Comparison of ENCODE assay signal across 8 cellular contexts in the genomic region with DNA sequence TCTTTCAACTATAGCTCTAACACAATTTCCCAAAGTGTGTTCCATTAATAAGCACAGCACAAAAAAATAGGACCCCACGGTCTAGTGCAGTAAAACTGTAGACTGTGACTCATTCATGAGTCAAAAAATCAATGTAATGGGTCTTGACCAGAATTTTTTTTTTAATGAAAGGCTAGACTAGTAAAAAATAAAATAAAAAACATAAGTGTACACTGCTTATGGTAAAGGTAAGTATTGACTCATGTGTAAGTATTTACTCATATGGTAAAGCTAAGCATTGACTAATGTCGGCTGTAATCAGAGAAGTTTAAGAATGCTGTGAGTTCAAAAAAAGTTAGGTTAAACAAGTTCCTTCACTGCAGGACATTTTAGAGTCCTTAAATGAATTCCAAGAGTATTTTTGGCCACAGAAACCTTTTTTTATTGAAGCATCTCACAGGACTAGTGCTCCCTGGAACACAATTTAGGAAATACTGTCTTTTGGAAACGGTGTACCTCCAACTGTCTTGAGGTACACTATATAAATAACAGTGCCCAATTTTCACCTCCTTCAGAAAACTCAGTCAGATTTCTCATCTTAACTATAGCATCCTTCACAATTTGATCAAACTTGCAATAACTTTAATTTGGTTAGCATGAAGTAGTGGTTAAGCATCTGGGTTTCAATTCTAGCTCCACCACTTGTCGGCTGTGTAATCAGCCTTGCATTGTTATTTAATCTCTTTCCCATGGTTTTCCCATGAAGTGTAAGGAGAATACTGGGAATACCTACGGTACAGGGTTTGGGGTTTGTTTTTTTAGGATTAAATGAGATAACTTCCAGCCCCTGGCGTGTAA. TPM values are rescaled to one million over a fixed set of nuclear protein-coding genes. Genes with fewer than 3 reads are reported as not detected.
DNase-seq lines count a peak whose midpoint lies in the region; ATAC-seq and TF ChIP-seq lines count a peak whose summit lies in the region.

No MANE protein-coding gene starts in this region.

- H3K9me3 ChIP-seq in HEK293 (ENCODE audit: control insufficient read depth, insufficient read depth, low read depth, low read length): no peaks in the 10 kb centered on the region
- H3K9me3 ChIP-seq in PC-9 (ENCODE audit: insufficient read depth, low read depth): no peaks in the 10 kb centered on the region
- no peaks in the 10 kb centered on the region for H3K9me3 ChIP-seq in testis

- H3K36me3 ChIP-seq in HEK293 (ENCODE audit: control insufficient read depth in 2 of 2, insufficient read depth in 1 of 2, low read length in 2 of 2) (no peaks in the 10 kb centered on the region), PC-9 (ENCODE audit: low read depth) (no peaks in the 10 kb centered on the region), testis (ENCODE audit: low read depth, missing control alignments) (no peaks in the 10 kb centered on the region)

- POLR2A ChIA-PET in HEK293 (lab: Yijun Ruan, JAX): no interaction called here
- POLR2A ChIA-PET in PC-9 (lab: Charles Lee; ENCODE audit: unreplicated experiment): no interaction called here

- peak; percentile 10 for DNase-seq in COLO829 (ENCODE audit: low spot score)
- DNase-seq in PC-9: no peak
- no peak for DNase-seq in left lobe of liver (ENCODE audit: low spot score)
- no peak for DNase-seq in DMS153 treated with DMSO at 0.1 percent for 48 hours (lab: John Stamatoyannopoulos, UW; ENCODE audit: unreplicated experiment)
- DNase-seq in DMS 273 (lab: John Stamatoyannopoulos, UW; ENCODE audit: unreplicated experiment): no peak
- no peak for DNase-seq in SHP77 treated with DMSO at 0.1 percent for 48 hours (lab: John Stamatoyannopoulos, UW)
- DNase-seq in testis: no peak

- ATAC-seq in left lobe of liver: peak; percentile 70

- TF ChIP-seq CTCF in HEK293 (tag by site-specific recombination; IDR thresholded peaks at IDR 0.05) (no peak), PC-9 (conservative IDR thresholded peaks at IDR 0.05) (no peak), testis (IDR thresholded peaks at IDR 0.05) (no peak)

- H3K79me2 ChIP-seq in PC-9 (ENCODE audit: low read depth): no peaks in the 10 kb centered on the region

- intact Hi-C loops in PC-9 (cut with micrococcal nuclease; ENCODE audit: unreplicated experiment) (loop anchor here (1.0 to 10.0 kb wide), 3 partner anchors 208 to 469 kb away; a partner anchor contains a TSS), testis (cut with DNase I; ENCODE audit: low total_unique reads) (loop anchor here (10.0 kb wide), 1 partner anchor 468 kb away; no protein-coding TSS in a partner anchor)

- no TSS peak for BruUV-seq in PC-9 (replicated peaks; lab: Mats Ljungman, UMichigan)

- peak overlapping the region; percentile 17; the same call in 1 of the 2 replicates for H3K4me3 ChIP-seq in HEK293 (ENCODE audit: low read depth, low read length)
- H3K4me3 ChIP-seq in PC-9: peak overlapping the region; percentile 39; the same call in 1 of the 2 replicates
- no peak overlapping the region for H3K4me3 ChIP-seq in testis

- WGBS in testis, 2 donors: 31 to 36% methylated on average over 6 of the region's 6 CpGs

- peak overlapping the region; percentile 73 for H3K4me2 ChIP-seq in PC-9

- H3K27me3 ChIP-seq in PC-9 (ENCODE audit: insufficient read depth, low read depth) (no peaks in the 10 kb centered on the region), testis (no peaks in the 10 kb centered on the region)

- H3K9me2 ChIP-seq in PC-9 (ENCODE audit: insufficient read depth): no peaks in the 10 kb centered on the region

- H3K27ac ChIP-seq in HEK293 (ENCODE audit: extremely low read depth, low read depth, low read length) (no peak overlapping the region), PC-9 (no peak overlapping the region), testis (no peak overlapping the region)

- CTCF ChIA-PET in HEK293 (lab: Yijun Ruan, JAX): interaction anchor here (0.7 to 3.3 kb wide), 19 partner anchors 8 to 1205 kb away, joined by 3 to 36 read pairs (median 6); no protein-coding TSS in a partner anchor
- CTCF ChIA-PET in PC-9 (lab: Charles Lee): interaction anchor here (0.6 to 1.0 kb wide), 2 partner anchors 79 to 142 kb away, joined by 4 read pairs; no protein-coding TSS in a partner anchor

- H2AFZ ChIP-seq in PC-9: no peak overlapping the region

- TF ChIP-seq POLR2A in testis (IDR thresholded peaks at IDR 0.05): no peak

- no peaks in the 10 kb centered on the region for H3F3A ChIP-seq in PC-9 (ENCODE audit: insufficient read depth, low read depth)

- no peaks in the 10 kb centered on the region for H4K20me1 ChIP-seq in PC-9 (ENCODE audit: insufficient read depth)

- no peaks in the 10 kb centered on the region for H3K4me1 ChIP-seq in HEK293 (ENCODE audit: control insufficient read depth, insufficient read depth, low read length)
- no peaks in the 10 kb centered on the region for H3K4me1 ChIP-seq in PC-9 (replicated peaks; ENCODE audit: insufficient read depth)
- H3K4me1 ChIP-seq in testis: no peaks in the 10 kb centered on the region

TF ChIP-seq in HEK293, 187 proteins besides CTCF, POLR2A, EP300 and RAD21:
- no peak for TF ChIP-seq SCRT2 (tag by site-specific recombination; IDR thresholded peaks at IDR 0.05)
- TF ChIP-seq, protein P1, sequence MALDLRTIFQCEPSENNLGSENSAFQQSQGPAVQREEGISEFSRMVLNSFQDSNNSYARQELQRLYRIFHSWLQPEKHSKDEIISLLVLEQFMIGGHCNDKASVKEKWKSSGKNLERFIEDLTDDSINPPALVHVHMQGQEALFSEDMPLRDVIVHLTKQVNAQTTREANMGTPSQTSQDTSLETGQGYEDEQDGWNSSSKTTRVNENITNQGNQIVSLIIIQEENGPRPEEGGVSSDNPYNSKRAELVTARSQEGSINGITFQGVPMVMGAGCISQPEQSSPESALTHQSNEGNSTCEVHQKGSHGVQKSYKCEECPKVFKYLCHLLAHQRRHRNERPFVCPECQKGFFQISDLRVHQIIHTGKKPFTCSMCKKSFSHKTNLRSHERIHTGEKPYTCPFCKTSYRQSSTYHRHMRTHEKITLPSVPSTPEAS (tag by site-specific recombination; IDR thresholded peaks at IDR 0.05): no peak
- TF ChIP-seq ZNF561 (tag by site-specific recombination; IDR thresholded peaks at IDR 0.05; ENCODE audit: borderline replicate concordance): no peak
- peak; percentile 66; the same call in 1 of the 2 replicates for TF ChIP-seq IKZF3 (tag by site-specific recombination; IDR thresholded peaks at IDR 0.05)

RNA-seq across cellular contexts. Expression of a gene that starts 2.1 kb away (rescaled TPM):
- total RNA-seq in PC-9 (2021) (not detected in 2 replicates), left lobe of liver (0.40 TPM), testis (10 to 100 TPM in 1 of 2 donors, 1 to 10 TPM in 1; 6.6 to 14.3 TPM)
- 1.0 TPM for polyA plus RNA-seq in testis (ENCODE audit: insufficient read depth, low read depth, low replicate concordance)

RNA-seq across cellular contexts. Expression of a gene that starts 37.4 kb away (rescaled TPM):
- 11.5 and 11.9 TPM in 2 replicates for total RNA-seq in PC-9 (2021)
- 12.2 TPM for total RNA-seq in left lobe of liver
- total RNA-seq in testis: 1 to 10 TPM in 1 of 2 donors, under 1 TPM in 1; 0.93 to 1.1 TPM
- polyA plus RNA-seq in testis (ENCODE audit: insufficient read depth, low read depth, low replicate concordance): 1.0 TPM

Comparison
In these comparisons a context has a peak if more than half of its experiments do, and no peak if none do; other contexts are left out.
1. H3K4me3 ChIP-seq: peak in HEK293 (single experiment) and PC-9 (single experiment); none in testis (0 of 2).